Comparison of ENCODE assay signal across 10 cellular contexts in the genomic region with DNA sequence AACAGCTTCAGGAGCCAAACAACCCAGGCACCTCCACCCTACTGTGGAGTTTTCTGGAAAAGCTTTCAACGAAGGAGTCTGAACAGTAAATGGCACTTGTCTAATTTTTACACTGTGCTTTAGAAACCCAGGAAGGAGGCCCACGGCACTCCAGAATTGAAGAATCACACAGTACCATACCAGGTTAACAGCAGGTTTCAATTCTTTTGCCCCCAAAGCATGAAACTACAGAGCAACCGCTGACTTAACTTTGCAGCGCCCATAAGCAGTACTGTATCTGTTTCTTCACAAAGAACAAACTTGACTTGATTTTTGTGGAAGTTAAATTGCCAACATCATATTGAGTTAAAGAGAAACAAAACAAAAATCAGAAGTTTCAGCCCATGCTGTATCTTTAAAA.
DNase-seq lines count a peak whose midpoint lies in the region; ATAC-seq and TF ChIP-seq lines count a peak whose summit lies in the region.
"Had no signal": no experiment of that assay in that cellular context is flagged by ENCODE, and none has a peak within 500 bp of the region (broad histone marks: within the 10 kb centered on the region; RNA-seq: fewer than 3 reads in every experiment).

No MANE protein-coding gene starts in this region.

- H2AFZ ChIP-seq in DND-41 (ENCODE audit: low read depth, low read length), result no peak overlapping the region
- H2AFZ ChIP-seq: PC-9 had no signal

- H3K4me3 ChIP-seq in DND-41 (ENCODE audit: low read depth in 1 of 2, low read length in 2 of 2) (no peak overlapping the region), esophagus muscularis mucosa (peak overlapping the region; percentile 44 to 60 (median 57)), rectal smooth muscle tissue (ENCODE audit: low read length) (peak overlapping the region; percentile 51)
- H3K4me3 ChIP-seq: PC-9 had no signal

- H3K36me3 ChIP-seq in DND-41 (ENCODE audit: insufficient read depth, low read length), result no peaks in the 10 kb centered on the region
- no peaks in the 10 kb centered on the region for H3K36me3 ChIP-seq in esophagus muscularis mucosa
- no peaks in the 10 kb centered on the region for H3K36me3 ChIP-seq in rectal smooth muscle tissue (ENCODE audit: control insufficient read depth, insufficient read depth, low read length)

- peaks cover 91% of the 10 kb centered on the region for H3K79me2 ChIP-seq in DND-41 (ENCODE audit: insufficient read depth, low read length)

- H3K9me3 Mint-ChIP-seq in T-cell, result no peaks in the 10 kb centered on the region

- CTCF ChIA-PET in T-cell (lab: Charles Lee), result interaction anchor here in 1 of 2 donors (0.6 kb wide), 1 partner anchor 314 kb away, joined by 3 read pairs; no protein-coding TSS in a partner anchor

- H3K4me3 Mint-ChIP-seq in T-cell, result peak overlapping the region; percentile 83 to 91 (median 91)

- peaks cover 12% of the 10 kb centered on the region for H3K36me3 Mint-ChIP-seq in T-cell

- intact Hi-C loops in esophagus muscularis mucosa (cut with DNase I), result loop anchor here (5.0 to 10.0 kb wide), 2 partner anchors 178 to 455 kb away; partner anchors contain the start of gene FOXP1

- H3K9ac ChIP-seq in DND-41 (ENCODE audit: low read depth, low read length) (no peak overlapping the region), rectal smooth muscle tissue (ENCODE audit: low read length) (peak overlapping the region; percentile 32)

- no peak for DNase-seq in DND-41
- DNase-seq in T-cell, result no peak
- no peak for DNase-seq in esophagus muscularis mucosa (ENCODE audit: extremely low spot score)
- no peak for DNase-seq in GM13976 (ENCODE audit: low spot score)
- no peak for DNase-seq in C1 segment of cervical spinal cord (lab: John Stamatoyannopoulos, UW)
- no peak for DNase-seq in superior temporal gyrus (ENCODE audit: extremely low spot score)
- DNase-seq in midbrain (lab: John Stamatoyannopoulos, UW), result no peak
- DNase-seq: PC-9 had no signal

- peak overlapping the region; percentile 84 for H3K4me2 ChIP-seq in DND-41 (ENCODE audit: insufficient read depth, low read length)
- H3K4me2 ChIP-seq: PC-9 had no signal

- peak overlapping the region; percentile 97 to 99 for H3K27ac Mint-ChIP-seq in T-cell

- peaks cover 75 to 92% (median 75%) of the 10 kb centered on the region in 3 donors for H3K4me1 Mint-ChIP-seq in T-cell

- in situ Hi-C loops in GM13976 (cut with MboI; ENCODE audit: low sequenced_read_pairs, unreplicated experiment), result no loop called here

- H3K4me1 ChIP-seq in DND-41 (ENCODE audit: insufficient read depth, low read length) (peaks cover 48% of the 10 kb centered on the region), esophagus muscularis mucosa (peaks cover 41 to 74% (median 70%) of the 10 kb centered on the region in 4 donors), rectal smooth muscle tissue (ENCODE audit: control insufficient read depth, insufficient read depth, low read length) (peaks cover 13% of the 10 kb centered on the region)

- ATAC-seq in DND-41 (ENCODE audit: insufficient read depth, low read depth) (no peak), T-cell (replicated peaks in 1 of 4) (no peak)

- H4K20me1 ChIP-seq in DND-41 (ENCODE audit: insufficient read depth, low read length), result peaks cover 15% of the 10 kb centered on the region

- POLR2A ChIA-PET in T-cell (lab: Charles Lee), result no interaction called here

- WGBS in esophagus muscularis mucosa, result 39% methylated on average over 4 of the region's 4 CpGs

- TF ChIP-seq EP300 in esophagus muscularis mucosa (IDR thresholded peaks at IDR 0.05), result no peak

- TF ChIP-seq POLR2A in esophagus muscularis mucosa (IDR thresholded peaks at IDR 0.05; ENCODE audit: low read depth), result no peak

- H3K27me3 Mint-ChIP-seq in T-cell, result no peaks in the 10 kb centered on the region

- H3K27ac ChIP-seq in DND-41 (ENCODE audit: low read length) (no peak overlapping the region), esophagus muscularis mucosa (replicated peaks in 1 of 4) (peak overlapping the region; percentile 80 to 91 (median 82)), rectal smooth muscle tissue (ENCODE audit: low read depth, low read length) (peak overlapping the region; percentile 81)
- H3K27ac ChIP-seq: epithelial cell of prostate, PC-9 had no signal

- H3K27me3 ChIP-seq in DND-41 (ENCODE audit: insufficient read depth, low read length, poor library complexity), result no peaks in the 10 kb centered on the region
- H3K27me3 ChIP-seq in esophagus muscularis mucosa, result no peaks in the 10 kb centered on the region
- no peaks in the 10 kb centered on the region for H3K27me3 ChIP-seq in rectal smooth muscle tissue (ENCODE audit: control insufficient read depth, insufficient read depth, low read length)

- H3K9me3 ChIP-seq in DND-41 (ENCODE audit: insufficient read depth, low read length, severe bottlenecking) (no peaks in the 10 kb centered on the region), esophagus muscularis mucosa (no peaks in the 10 kb centered on the region)

- TF ChIP-seq CTCF in DND-41 (IDR thresholded peaks at IDR 0.05; ENCODE audit: borderline replicate concordance, extremely low read depth, low read length, poor library complexity, severe bottlenecking) (no peak), esophagus muscularis mucosa (IDR thresholded peaks at IDR 0.05) (no peak), GM13976 (IDR thresholded peaks at IDR 0.05; ENCODE audit: borderline replicate concordance, control extremely low read depth, extremely low read depth, insufficient read depth, missing control alignments) (no peak)

Comparison
In these comparisons a context has a peak if more than half of its experiments do, and no peak if none do; other contexts are left out.
1. H3K4me3 ChIP-seq: peak in esophagus muscularis mucosa (4 of 4) and rectal smooth muscle tissue (single experiment); none in DND-41 (0 of 2).